In the genomic region with DNA sequence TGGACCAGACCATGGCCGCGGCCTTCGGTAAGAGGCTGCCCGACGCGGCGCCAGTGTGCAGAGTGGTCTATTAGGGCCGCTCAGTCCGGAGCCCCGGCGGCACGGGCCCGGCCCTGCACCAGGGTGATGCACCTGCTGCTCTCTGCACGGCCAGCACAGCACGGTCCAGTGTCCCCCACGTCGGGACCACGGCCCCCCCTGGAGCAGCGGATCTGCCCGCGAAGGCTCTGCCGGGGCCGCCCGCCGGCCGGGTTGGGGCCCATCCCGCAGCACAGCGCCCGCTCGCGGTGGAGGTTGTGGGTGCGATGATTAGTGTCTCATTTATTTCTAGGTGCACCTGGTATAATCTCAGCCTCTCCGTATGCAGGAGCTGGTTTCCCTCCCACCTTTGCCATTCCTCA, we compare ENCODE assay signal across 2 cellular contexts.
TF ChIP-seq lines count a peak whose summit lies in the region.

No MANE protein-coding gene starts in this region.

TF ChIP-seq in GM23338, 12 proteins besides CTCF, POLR2A, EP300 and RAD21 (continues in another document):
- TF ChIP-seq ZNF114 (CRISPR knock-in tag; IDR thresholded peaks at IDR 0.05) = no peak
- no peak; the same call in 1 of the 2 replicates for TF ChIP-seq POLR2AphosphoS5 (IDR thresholded peaks at IDR 0.05; ENCODE audit: low read depth)
- no peak for TF ChIP-seq EZH2 (IDR thresholded peaks at IDR 0.05; ENCODE audit: low read depth, unreplicated experiment)
- no peak for TF ChIP-seq NANOG (IDR thresholded peaks at IDR 0.05; ENCODE audit: borderline replicate concordance)
- TF ChIP-seq, protein P1, sequence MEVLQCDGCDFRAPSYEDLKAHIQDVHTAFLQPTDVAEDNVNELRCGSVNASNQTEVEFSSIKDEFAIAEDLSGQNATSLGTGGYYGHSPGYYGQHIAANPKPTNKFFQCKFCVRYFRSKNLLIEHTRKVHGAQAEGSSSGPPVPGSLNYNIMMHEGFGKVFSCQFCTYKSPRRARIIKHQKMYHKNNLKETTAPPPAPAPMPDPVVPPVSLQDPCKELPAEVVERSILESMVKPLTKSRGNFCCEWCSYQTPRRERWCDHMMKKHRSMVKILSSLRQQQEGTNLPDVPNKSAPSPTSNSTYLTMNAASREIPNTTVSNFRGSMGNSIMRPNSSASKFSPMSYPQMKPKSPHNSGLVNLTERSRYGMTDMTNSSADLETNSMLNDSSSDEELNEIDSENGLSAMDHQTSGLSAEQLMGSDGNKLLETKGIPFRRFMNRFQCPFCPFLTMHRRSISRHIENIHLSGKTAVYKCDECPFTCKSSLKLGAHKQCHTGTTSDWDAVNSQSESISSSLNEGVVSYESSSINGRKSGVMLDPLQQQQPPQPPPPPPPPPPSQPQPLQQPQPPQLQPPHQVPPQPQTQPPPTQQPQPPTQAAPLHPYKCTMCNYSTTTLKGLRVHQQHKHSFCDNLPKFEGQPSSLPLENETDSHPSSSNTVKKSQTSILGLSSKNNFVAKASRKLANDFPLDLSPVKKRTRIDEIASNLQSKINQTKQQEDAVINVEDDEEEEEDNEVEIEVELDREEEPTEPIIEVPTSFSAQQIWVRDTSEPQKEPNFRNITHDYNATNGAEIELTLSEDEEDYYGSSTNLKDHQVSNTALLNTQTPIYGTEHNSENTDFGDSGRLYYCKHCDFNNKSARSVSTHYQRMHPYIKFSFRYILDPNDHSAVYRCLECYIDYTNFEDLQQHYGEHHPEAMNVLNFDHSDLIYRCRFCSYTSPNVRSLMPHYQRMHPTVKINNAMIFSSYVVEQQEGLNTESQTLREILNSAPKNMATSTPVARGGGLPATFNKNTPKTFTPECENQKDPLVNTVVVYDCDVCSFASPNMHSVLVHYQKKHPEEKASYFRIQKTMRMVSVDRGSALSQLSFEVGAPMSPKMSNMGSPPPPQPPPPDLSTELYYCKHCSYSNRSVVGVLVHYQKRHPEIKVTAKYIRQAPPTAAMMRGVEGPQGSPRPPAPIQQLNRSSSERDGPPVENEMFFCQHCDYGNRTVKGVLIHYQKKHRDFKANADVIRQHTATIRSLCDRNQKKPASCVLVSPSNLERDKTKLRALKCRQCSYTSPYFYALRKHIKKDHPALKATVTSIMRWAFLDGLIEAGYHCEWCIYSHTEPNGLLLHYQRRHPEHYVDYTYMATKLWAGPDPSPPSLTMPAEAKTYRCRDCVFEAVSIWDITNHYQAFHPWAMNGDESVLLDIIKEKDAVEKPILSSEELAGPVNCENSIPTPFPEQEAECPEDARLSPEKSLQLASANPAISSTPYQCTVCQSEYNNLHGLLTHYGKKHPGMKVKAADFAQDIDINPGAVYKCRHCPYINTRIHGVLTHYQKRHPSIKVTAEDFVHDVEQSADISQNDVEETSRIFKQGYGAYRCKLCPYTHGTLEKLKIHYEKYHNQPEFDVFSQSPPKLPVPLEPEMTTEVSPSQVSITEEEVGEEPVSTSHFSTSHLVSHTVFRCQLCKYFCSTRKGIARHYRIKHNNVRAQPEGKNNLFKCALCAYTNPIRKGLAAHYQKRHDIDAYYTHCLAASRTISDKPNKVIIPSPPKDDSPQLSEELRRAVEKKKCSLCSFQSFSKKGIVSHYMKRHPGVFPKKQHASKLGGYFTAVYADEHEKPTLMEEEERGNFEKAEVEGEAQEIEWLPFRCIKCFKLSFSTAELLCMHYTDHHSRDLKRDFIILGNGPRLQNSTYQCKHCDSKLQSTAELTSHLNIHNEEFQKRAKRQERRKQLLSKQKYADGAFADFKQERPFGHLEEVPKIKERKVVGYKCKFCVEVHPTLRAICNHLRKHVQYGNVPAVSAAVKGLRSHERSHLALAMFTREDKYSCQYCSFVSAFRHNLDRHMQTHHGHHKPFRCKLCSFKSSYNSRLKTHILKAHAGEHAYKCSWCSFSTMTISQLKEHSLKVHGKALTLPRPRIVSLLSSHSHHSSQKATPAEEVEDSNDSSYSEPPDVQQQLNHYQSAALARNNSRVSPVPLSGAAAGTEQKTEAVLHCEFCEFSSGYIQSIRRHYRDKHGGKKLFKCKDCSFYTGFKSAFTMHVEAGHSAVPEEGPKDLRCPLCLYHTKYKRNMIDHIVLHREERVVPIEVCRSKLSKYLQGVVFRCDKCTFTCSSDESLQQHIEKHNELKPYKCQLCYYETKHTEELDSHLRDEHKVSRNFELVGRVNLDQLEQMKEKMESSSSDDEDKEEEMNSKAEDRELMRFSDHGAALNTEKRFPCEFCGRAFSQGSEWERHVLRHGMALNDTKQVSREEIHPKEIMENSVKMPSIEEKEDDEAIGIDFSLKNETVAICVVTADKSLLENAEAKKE (CRISPR knock-in tag; IDR thresholded peaks at IDR 0.05) = no peak
- no peak for TF ChIP-seq ZNF331 (CRISPR knock-in tag; IDR thresholded peaks at IDR 0.05; ENCODE audit: low read depth)
- TF ChIP-seq, protein P2, sequence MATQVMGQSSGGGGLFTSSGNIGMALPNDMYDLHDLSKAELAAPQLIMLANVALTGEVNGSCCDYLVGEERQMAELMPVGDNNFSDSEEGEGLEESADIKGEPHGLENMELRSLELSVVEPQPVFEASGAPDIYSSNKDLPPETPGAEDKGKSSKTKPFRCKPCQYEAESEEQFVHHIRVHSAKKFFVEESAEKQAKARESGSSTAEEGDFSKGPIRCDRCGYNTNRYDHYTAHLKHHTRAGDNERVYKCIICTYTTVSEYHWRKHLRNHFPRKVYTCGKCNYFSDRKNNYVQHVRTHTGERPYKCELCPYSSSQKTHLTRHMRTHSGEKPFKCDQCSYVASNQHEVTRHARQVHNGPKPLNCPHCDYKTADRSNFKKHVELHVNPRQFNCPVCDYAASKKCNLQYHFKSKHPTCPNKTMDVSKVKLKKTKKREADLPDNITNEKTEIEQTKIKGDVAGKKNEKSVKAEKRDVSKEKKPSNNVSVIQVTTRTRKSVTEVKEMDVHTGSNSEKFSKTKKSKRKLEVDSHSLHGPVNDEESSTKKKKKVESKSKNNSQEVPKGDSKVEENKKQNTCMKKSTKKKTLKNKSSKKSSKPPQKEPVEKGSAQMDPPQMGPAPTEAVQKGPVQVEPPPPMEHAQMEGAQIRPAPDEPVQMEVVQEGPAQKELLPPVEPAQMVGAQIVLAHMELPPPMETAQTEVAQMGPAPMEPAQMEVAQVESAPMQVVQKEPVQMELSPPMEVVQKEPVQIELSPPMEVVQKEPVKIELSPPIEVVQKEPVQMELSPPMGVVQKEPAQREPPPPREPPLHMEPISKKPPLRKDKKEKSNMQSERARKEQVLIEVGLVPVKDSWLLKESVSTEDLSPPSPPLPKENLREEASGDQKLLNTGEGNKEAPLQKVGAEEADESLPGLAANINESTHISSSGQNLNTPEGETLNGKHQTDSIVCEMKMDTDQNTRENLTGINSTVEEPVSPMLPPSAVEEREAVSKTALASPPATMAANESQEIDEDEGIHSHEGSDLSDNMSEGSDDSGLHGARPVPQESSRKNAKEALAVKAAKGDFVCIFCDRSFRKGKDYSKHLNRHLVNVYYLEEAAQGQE (IDR thresholded peaks at IDR 0.05; ENCODE audit: unreplicated experiment) = no peak
- no peak for TF ChIP-seq JUNB (IDR thresholded peaks at IDR 0.05; ENCODE audit: unreplicated experiment)
- TF ChIP-seq, protein P3, sequence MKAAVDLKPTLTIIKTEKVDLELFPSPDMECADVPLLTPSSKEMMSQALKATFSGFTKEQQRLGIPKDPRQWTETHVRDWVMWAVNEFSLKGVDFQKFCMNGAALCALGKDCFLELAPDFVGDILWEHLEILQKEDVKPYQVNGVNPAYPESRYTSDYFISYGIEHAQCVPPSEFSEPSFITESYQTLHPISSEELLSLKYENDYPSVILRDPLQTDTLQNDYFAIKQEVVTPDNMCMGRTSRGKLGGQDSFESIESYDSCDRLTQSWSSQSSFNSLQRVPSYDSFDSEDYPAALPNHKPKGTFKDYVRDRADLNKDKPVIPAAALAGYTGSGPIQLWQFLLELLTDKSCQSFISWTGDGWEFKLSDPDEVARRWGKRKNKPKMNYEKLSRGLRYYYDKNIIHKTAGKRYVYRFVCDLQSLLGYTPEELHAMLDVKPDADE (IDR thresholded peaks at IDR 0.05) = no peak
- TF ChIP-seq STAT1 (IDR thresholded peaks at IDR 0.05; ENCODE audit: unreplicated experiment) = no peak

TF ChIP-seq in GM12878, 131 proteins besides CTCF, POLR2A, EP300 and RAD21:
- TF ChIP-seq STAT3 (IDR thresholded peaks at IDR 0.05; ENCODE audit: low read depth, low read length) (no peak), TCF3 (IDR thresholded peaks at IDR 0.05; ENCODE audit: borderline replicate concordance, insufficient read depth, low read depth, low read length) (no peak), RFX5 (IDR thresholded peaks at IDR 0.05; ENCODE audit: low read depth, low read length) (no peak), SUPT20H (IDR thresholded peaks at IDR 0.05; ENCODE audit: borderline replicate concordance, control insufficient read depth, low read depth, low read length) (no peak), CHD2 (IDR thresholded peaks at IDR 0.05; ENCODE audit: borderline replicate concordance, low read depth, low read length) (no peak), IKZF2 (IDR thresholded peaks at IDR 0.05) (no peak), BRCA1 (IDR thresholded peaks at IDR 0.05; ENCODE audit: low read depth, low read length) (no peak), ZBED1 (IDR thresholded peaks at IDR 0.05; ENCODE audit: borderline replicate concordance) (no peak)
- TF ChIP-seq, protein P4, sequence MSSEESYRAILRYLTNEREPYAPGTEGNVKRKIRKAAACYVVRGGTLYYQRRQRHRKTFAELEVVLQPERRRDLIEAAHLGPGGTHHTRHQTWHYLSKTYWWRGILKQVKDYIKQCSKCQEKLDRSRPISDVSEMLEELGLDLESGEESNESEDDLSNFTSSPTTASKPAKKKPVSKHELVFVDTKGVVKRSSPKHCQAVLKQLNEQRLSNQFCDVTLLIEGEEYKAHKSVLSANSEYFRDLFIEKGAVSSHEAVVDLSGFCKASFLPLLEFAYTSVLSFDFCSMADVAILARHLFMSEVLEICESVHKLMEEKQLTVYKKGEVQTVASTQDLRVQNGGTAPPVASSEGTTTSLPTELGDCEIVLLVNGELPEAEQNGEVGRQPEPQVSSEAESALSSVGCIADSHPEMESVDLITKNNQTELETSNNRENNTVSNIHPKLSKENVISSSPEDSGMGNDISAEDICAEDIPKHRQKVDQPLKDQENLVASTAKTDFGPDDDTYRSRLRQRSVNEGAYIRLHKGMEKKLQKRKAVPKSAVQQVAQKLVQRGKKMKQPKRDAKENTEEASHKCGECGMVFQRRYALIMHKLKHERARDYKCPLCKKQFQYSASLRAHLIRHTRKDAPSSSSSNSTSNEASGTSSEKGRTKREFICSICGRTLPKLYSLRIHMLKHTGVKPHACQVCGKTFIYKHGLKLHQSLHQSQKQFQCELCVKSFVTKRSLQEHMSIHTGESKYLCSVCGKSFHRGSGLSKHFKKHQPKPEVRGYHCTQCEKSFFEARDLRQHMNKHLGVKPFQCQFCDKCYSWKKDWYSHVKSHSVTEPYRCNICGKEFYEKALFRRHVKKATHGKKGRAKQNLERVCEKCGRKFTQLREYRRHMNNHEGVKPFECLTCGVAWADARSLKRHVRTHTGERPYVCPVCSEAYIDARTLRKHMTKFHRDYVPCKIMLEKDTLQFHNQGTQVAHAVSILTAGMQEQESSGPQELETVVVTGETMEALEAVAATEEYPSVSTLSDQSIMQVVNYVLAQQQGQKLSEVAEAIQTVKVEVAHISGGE (CRISPR knock-in tag; IDR thresholded peaks at IDR 0.05) = no peak
